ENCODE assay signal across 9 cellular contexts in the genomic region with DNA sequence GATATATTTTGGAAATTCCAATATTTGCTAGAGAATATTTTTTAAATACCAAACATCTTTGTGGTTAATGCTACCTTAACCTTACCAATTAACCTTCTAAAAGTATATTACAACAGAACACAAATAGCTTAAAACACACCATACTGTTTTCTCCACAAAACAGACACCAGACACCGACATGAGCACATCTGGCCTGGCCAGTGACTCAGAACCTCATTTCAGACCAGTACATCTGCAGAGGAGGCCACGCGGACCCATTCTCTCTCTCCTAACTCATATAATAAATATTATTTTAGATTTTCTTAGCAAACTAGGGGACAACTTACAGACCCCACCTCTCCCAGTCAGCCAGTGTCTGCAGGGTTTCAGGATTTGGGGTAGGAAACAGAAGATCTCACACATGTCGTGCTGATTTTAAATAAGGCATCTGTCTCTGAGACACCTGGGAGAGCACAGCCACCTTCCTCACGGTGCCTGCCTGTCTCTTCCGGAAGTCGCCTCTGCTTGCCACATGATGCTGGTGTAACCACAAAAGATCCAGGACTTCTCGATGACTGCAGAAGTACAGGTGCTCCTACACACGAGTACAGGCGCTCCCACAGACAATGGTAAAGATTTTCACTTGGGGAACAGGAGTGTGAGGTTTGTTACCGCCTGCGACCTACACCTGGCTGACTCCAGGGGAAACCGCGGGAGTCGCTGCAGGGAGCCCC. TPM values are rescaled to one million over a fixed set of nuclear protein-coding genes. Genes with fewer than 3 reads are reported as not detected.
A peak's percentile ranks its signal among the peaks of the same experiment; 100 is the strongest.
DNase-seq lines count a peak whose midpoint lies in the region; ATAC-seq and TF ChIP-seq lines count a peak whose summit lies in the region.
"Had no signal": no experiment of that assay in that cellular context is flagged by ENCODE, and none has a peak within 500 bp of the region (broad histone marks: within the 10 kb centered on the region; RNA-seq: fewer than 3 reads in every experiment).

No MANE protein-coding gene starts in this region.

- H3K9ac ChIP-seq in smooth muscle cell (ENCODE audit: low read depth) (no peak overlapping the region), mesendoderm (ENCODE audit: low read length) (no peak overlapping the region)
- H3K9ac ChIP-seq: parathyroid adenoma had no signal

- peaks cover 37% of the 10 kb centered on the region for H3F3A ChIP-seq in smooth muscle cell (ENCODE audit: low read depth)

- no peak overlapping the region for H2AFZ ChIP-seq in smooth muscle cell (ENCODE audit: low read depth)
- H2AFZ ChIP-seq: parathyroid adenoma had no signal

- intact Hi-C loops in left cardiac atrium (cut with DNase I): no loop called here

- ATAC-seq in GM18870 (IDR thresholded peaks at IDR 0.05; ENCODE audit: unreplicated experiment): peak; percentile 43
- ATAC-seq in HG03108 (IDR thresholded peaks at IDR 0.05; ENCODE audit: unreplicated experiment): peak; percentile 43
- no peak for ATAC-seq in left cardiac atrium

- H2BK15ac ChIP-seq in mesendoderm (replicated peaks; ENCODE audit: low read depth): no peak overlapping the region

- H4K5ac ChIP-seq in mesendoderm (ENCODE audit: low read length): no peak overlapping the region

- no peak overlapping the region for H3K4ac ChIP-seq in mesendoderm (ENCODE audit: low read depth, low read length)

- H3K27me3 ChIP-seq in smooth muscle cell (ENCODE audit: low read depth) (no peaks in the 10 kb centered on the region), mesendoderm (ENCODE audit: insufficient read depth, low read length, poor library complexity) (no peaks in the 10 kb centered on the region)

- no peak overlapping the region for H3K18ac ChIP-seq in mesendoderm (ENCODE audit: low read length)

- H3K36me3 ChIP-seq in smooth muscle cell (ENCODE audit: low read depth): no peaks in the 10 kb centered on the region
- H3K36me3 ChIP-seq in mesendoderm (ENCODE audit: control insufficient read depth, insufficient read depth, low read length): peaks cover 15% of the 10 kb centered on the region

- H3K23ac ChIP-seq in mesendoderm (ENCODE audit: low read length): no peak overlapping the region

- no peak overlapping the region for H2AK5ac ChIP-seq in mesendoderm (ENCODE audit: low read length)

- no peak overlapping the region for H4K8ac ChIP-seq in mesendoderm (ENCODE audit: low read depth, low read length)

- peaks cover 38% of the 10 kb centered on the region for H4K20me1 ChIP-seq in smooth muscle cell (ENCODE audit: low read depth)

- no peak overlapping the region for H2BK120ac ChIP-seq in mesendoderm (ENCODE audit: low read depth, low read length)

- H3K56ac ChIP-seq in mesendoderm (ENCODE audit: low read length): no peak overlapping the region

- H3K4me3 ChIP-seq in smooth muscle cell (no peak overlapping the region), mesendoderm (ENCODE audit: low read length) (no peak overlapping the region)

- no peak overlapping the region for H2BK5ac ChIP-seq in mesendoderm (ENCODE audit: low read length)

- H3K27ac ChIP-seq in smooth muscle cell (ENCODE audit: low read depth) (peak overlapping the region; percentile 47), mesendoderm (ENCODE audit: low read depth, low read length) (no peak overlapping the region)
- H3K27ac ChIP-seq: parathyroid adenoma had no signal

- no peaks in the 10 kb centered on the region for H3K4me1 ChIP-seq in smooth muscle cell (ENCODE audit: low read depth)
- H3K4me1 ChIP-seq in mesendoderm (ENCODE audit: control insufficient read depth, low read depth, low read length): no peaks in the 10 kb centered on the region
- H3K4me1 ChIP-seq: parathyroid adenoma had no signal

- H3K4me2 ChIP-seq in smooth muscle cell: no peak overlapping the region
- H3K4me2 ChIP-seq in mesendoderm (ENCODE audit: low read length): no peak overlapping the region

- no peaks in the 10 kb centered on the region for H3K79me1 ChIP-seq in mesendoderm (ENCODE audit: low read length)

- DNase-seq in activated T-cell treated with anti-CD3 and anti-CD28 coated beads for 48 hours (ENCODE audit: low read depth) (peak; percentile 30), smooth muscle cell (lab: John Stamatoyannopoulos, UW; ENCODE audit: unreplicated experiment) (no peak), globus pallidus (ENCODE audit: low spot score) (no peak), left cardiac atrium (no peak), mesendoderm (no peak), SHP77 treated with DMSO at 0.1 percent for 48 hours (lab: John Stamatoyannopoulos, UW) (no peak)

- 88% methylated on average over 13 of the region's 15 CpGs for WGBS in smooth muscle cell (ENCODE audit: low lambda C conversion rate)
- WGBS in mesendoderm (ENCODE audit: extremely low coverage, insufficient coverage, low lambda C conversion rate): no CpG with 5 or more reads among the region's 15 CpGs

- H3K9me3 ChIP-seq in smooth muscle cell (replicated peaks; ENCODE audit: low read depth): no peaks in the 10 kb centered on the region

- TF ChIP-seq CTCF in smooth muscle cell (IDR thresholded peaks at IDR 0.05; ENCODE audit: borderline replicate concordance, insufficient read depth, poor library complexity, severe bottlenecking): no peak

- H3K79me2 ChIP-seq in smooth muscle cell (ENCODE audit: low read depth) (peaks cover 4% of the 10 kb centered on the region), mesendoderm (ENCODE audit: control insufficient read depth, insufficient read depth, low read length) (no peaks in the 10 kb centered on the region)
- H3K79me2 ChIP-seq: parathyroid adenoma had no signal

RNA-seq across cellular contexts. Expression of gene ANKLE2, which starts 9.7 kb away (rescaled TPM):
- total RNA-seq in smooth muscle cell (90.5 and 94.8 TPM in 2 replicates), left cardiac atrium (10 to 100 TPM; 21.1 to 34.1 TPM)
- 56.4 and 79.8 TPM in 2 replicates for polyA plus RNA-seq in smooth muscle cell
- polyA plus RNA-seq in mesendoderm (2013, experiment 1 of 2): 32.4 TPM
- 31.5 TPM for polyA plus RNA-seq in mesendoderm (2013, experiment 2 of 2)

RNA-seq across cellular contexts. Expression of gene GOLGA3, which starts 57.4 kb away (rescaled TPM):
- total RNA-seq in smooth muscle cell (34.5 and 60.1 TPM in 2 replicates), left cardiac atrium (10 to 100 TPM; 37.9 to 50.3 TPM)
- polyA plus RNA-seq in smooth muscle cell: 25.1 and 53.1 TPM in 2 replicates
- 10.4 TPM for polyA plus RNA-seq in mesendoderm (2013, experiment 1 of 2)
- polyA plus RNA-seq in mesendoderm (2013, experiment 2 of 2): 9.6 TPM

Comparison
In these comparisons a context has a peak if more than half of its experiments do, and no peak if none do; other contexts are left out.
1. ATAC-seq: peak in GM18870 (single experiment) and HG03108 (single experiment); none in left cardiac atrium (0 of 2).